Comparison of ENCODE assay signal across 15 cellular contexts in the genomic region with DNA sequence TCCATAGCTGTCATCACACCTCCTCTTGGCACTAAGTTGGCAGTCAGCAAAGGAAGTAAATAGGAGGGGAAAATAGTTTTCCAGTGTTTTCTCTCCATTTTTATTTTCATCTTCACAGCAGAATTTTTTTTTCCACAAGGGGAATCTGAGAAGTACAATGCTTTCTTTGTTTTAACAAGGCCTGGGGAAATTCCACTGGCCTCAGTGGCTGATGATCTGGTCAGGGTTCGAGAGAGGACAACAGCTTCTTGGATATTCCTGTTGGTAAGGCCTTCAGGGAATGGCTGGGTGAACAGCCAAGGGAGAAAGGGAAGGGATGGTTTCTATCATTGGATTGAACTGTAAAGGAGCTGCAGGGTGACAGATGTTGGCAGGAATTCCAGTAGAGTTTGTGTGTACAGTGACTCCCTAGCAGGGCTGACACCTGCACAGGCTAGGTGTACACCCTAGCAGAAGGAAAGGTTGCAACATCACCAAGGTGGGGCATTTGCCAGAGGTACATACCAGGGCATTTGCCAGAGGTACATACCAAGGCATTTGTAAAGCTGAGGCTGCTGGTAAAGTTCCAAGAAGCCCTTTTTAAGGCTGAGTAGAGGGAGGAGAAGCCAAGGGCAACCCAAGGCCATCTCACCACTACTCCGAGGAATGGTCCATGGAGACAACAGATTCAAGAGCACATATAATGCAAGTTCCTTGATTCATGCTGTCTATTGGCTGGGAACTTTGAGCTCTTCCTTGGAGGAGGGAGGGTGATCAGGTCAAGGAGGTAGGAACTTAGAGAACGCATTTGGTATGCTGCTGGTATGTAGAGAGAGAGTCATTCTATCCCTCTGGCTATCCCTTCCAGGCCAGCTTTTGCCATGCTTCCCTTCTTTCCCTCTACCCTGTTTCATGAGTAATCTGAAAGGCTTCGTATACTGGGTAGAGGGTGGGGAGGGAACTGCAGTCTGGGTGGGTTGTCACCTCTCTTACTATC. TPM values are rescaled to one million over a fixed set of nuclear protein-coding genes. Genes with fewer than 3 reads are reported as not detected.
DNase-seq lines count a peak whose midpoint lies in the region; TF ChIP-seq lines count a peak whose summit lies in the region.
"Had no signal": no experiment of that assay in that cellular context is flagged by ENCODE, and none has a peak within 500 bp of the region (broad histone marks: within the 10 kb centered on the region; RNA-seq: fewer than 3 reads in every experiment).

No MANE protein-coding gene starts in this region.

- H2AK5ac ChIP-seq in trophoblast cell (ENCODE audit: low read length): no peak overlapping the region

- peak overlapping the region; percentile 2 for H3K4me2 ChIP-seq in trophoblast cell (ENCODE audit: low read length)

- TF ChIP-seq EP300 in suprapubic skin (IDR thresholded peaks at IDR 0.05): no peak

- H3K4me3 ChIP-seq in trophoblast cell (ENCODE audit: low read depth, low read length) (no peak overlapping the region), suprapubic skin (no peak overlapping the region)

- H3K36me3 ChIP-seq in trophoblast cell (ENCODE audit: control insufficient read depth in 1 of 2, insufficient read depth in 2 of 2, low read length in 2 of 2): no peaks in the 10 kb centered on the region
- H3K36me3 ChIP-seq in suprapubic skin: no peaks in the 10 kb centered on the region

- peak overlapping the region; percentile 45 for H2BK5ac ChIP-seq in trophoblast cell (ENCODE audit: low read depth, low read length, poor library complexity)

- TF ChIP-seq CTCF in HFFc6 (IDR thresholded peaks at IDR 0.05) (no peak), RWPE1 (conservative IDR thresholded peaks at IDR 0.05; ENCODE audit: low read depth) (no peak), suprapubic skin (IDR thresholded peaks at IDR 0.05) (no peak)

- POLR2A ChIA-PET in RWPE1 (lab: Yijun Ruan, JAX; ENCODE audit: low non-redundant PET): no interaction called here

- H3K27ac ChIP-seq in RWPE1 (no peak overlapping the region), trophoblast cell (ENCODE audit: low read depth, low read length) (peak overlapping the region; percentile 48), suprapubic skin (no peak overlapping the region)

- DNase-seq in HFFc6: peak; percentile 6
- peak; percentile 60 for DNase-seq in RWPE1 (ENCODE audit: low spot score)
- DNase-seq in foreskin melanocyte: peak; percentile 79
- peak; percentile 95 for DNase-seq in trophoblast cell
- no peak for DNase-seq in NCI-H446 (lab: John Stamatoyannopoulos, UW)
- DNase-seq in activated gamma-delta T cell treated with Interleukin-2 at 50 U/mL for 16 hours: no peak
- DNase-seq in HK-2 (ENCODE audit: unreplicated experiment): no peak
- DNase-seq in suprapubic skin (ENCODE audit: low spot score in 2 of 2): no peak
- DNase-seq: activated effector memory CD4-positive, alpha-beta T cell treated with anti-CD3 and anti-CD28 coated beads, Interleukin-2, amount 50 U/mL, for 16 hours; GOT3; NCI-H1694 treated with DMSO at 0.1 percent for 48 hours; NCI-H524 treated with DMSO at 0.1 percent for 48 hours; stimulated activated CD4-positive, alpha-beta T cell treated with anti-CD3 and anti-CD28 coated beads, Interleukin-2, amount 100 ng/mL, for 24 hours had no signal

- H4K12ac ChIP-seq in trophoblast cell (ENCODE audit: low read depth, low read length): no peak overlapping the region

- WGBS in trophoblast cell (ENCODE audit: extremely low coverage, insufficient coverage, insufficient read length): no CpG with 5 or more reads among the region's 4 CpGs
- 49% methylated on average over 4 of the region's 4 CpGs for WGBS in suprapubic skin

- H3K4ac ChIP-seq in trophoblast cell (ENCODE audit: low read depth, low read length): no peak overlapping the region

- no peak overlapping the region; the same call in 1 of the 2 replicates for H3K27ac Mint-ChIP-seq in HFFc6

- CTCF ChIA-PET in RWPE1 (lab: Yijun Ruan, JAX): interaction anchor here (0.6 kb wide), 1 partner anchor 135 kb away, joined by 3 read pairs; no protein-coding TSS in a partner anchor

- H3K9ac ChIP-seq in trophoblast cell (ENCODE audit: low read length): no peak overlapping the region

- peaks cover 60% of the 10 kb centered on the region for H3K4me1 Mint-ChIP-seq in HFFc6 (ENCODE audit: low read depth)

- TF ChIP-seq POLR2A in suprapubic skin (IDR thresholded peaks at IDR 0.05): no peak

- H3K23ac ChIP-seq in trophoblast cell (ENCODE audit: low read length): no peak overlapping the region

- H3K79me2 ChIP-seq in trophoblast cell (ENCODE audit: control insufficient read depth, insufficient read depth, low read length, poor library complexity): no peaks in the 10 kb centered on the region

- peak overlapping the region; percentile 21 for H3K14ac ChIP-seq in trophoblast cell (ENCODE audit: low read length)

- no peak overlapping the region for H3K4me3 Mint-ChIP-seq in HFFc6

- H3K36me3 Mint-ChIP-seq in HFFc6 (ENCODE audit: low read depth): no peaks in the 10 kb centered on the region

- H2AFZ ChIP-seq in trophoblast cell (ENCODE audit: insufficient read depth, low read length, poor library complexity): no peak overlapping the region

- no peak overlapping the region for H3K18ac ChIP-seq in trophoblast cell (ENCODE audit: low read length)

- peak overlapping the region; percentile 44 for H2BK120ac ChIP-seq in trophoblast cell (ENCODE audit: insufficient read depth, low read length, poor library complexity)

- peaks cover 19% of the 10 kb centered on the region for H3K79me1 ChIP-seq in trophoblast cell (ENCODE audit: low read length)

- H3K4me1 ChIP-seq in trophoblast cell (ENCODE audit: control insufficient read depth in 1 of 2, insufficient read depth in 2 of 2, low read length in 2 of 2) (peaks cover 35 to 38% of the 10 kb centered on the region in 2 experiments), suprapubic skin (peaks cover 20% of the 10 kb centered on the region)

- H4K8ac ChIP-seq in trophoblast cell (ENCODE audit: low read depth, low read length): no peak overlapping the region

- H3K9me3 ChIP-seq in trophoblast cell (ENCODE audit: insufficient read depth, low read depth, low read length) (no peaks in the 10 kb centered on the region), suprapubic skin (no peaks in the 10 kb centered on the region)

- H3K27me3 Mint-ChIP-seq in HFFc6 (ENCODE audit: insufficient read depth): peaks cover 2% of the 10 kb centered on the region; the same call in 1 of the 2 replicates

- peak overlapping the region; percentile 34 for H4K91ac ChIP-seq in trophoblast cell (ENCODE audit: low read depth, low read length)

- H3K9me3 Mint-ChIP-seq in HFFc6: no peaks in the 10 kb centered on the region

- H2BK12ac ChIP-seq in trophoblast cell (ENCODE audit: low read length): no peak overlapping the region

- H3K27me3 ChIP-seq in trophoblast cell (ENCODE audit: insufficient read depth, low read length) (no peaks in the 10 kb centered on the region), suprapubic skin (peaks cover 6% of the 10 kb centered on the region)

RNA-seq across cellular contexts. Expression of gene GJA5, which starts 3.1 kb away (rescaled TPM):
- 10 to 100 TPM; 17.6 to 25.7 (median 20.2) TPM for total RNA-seq in HFFc6 (2021; fragmentation: NEBNext Ultra II Directional; extraction: Animal tissue kit (Norgen Biotek cat#: 25700))
- polyA plus RNA-seq in trophoblast cell (2013): 32.7 and 38.5 TPM in 2 replicates
- total RNA-seq in suprapubic skin: 10 to 100 TPM in 1 of 4 donors, 1 to 10 TPM in 3; 1.8 to 11.7 (median 3.6) TPM
- total RNA-seq: T-helper 1 cell treated with Interleukin-12 subunit alpha and Interleukin-12 subunit beta and Interleukin-4 antibody, amounts not matched to agents 30 ng/mL and 1 ng/mL, for 36 hours had no signal
- polyA plus RNA-seq: neural cell had no signal

Comparison
In these comparisons a context has a peak if more than half of its experiments do, and no peak if none do; other contexts are left out.
1. DNase-seq: peak in HFFc6 (single experiment), RWPE1 (single experiment), foreskin melanocyte (single experiment) and trophoblast cell (2 of 2); none in NCI-H446 (0 of 2), activated gamma-delta T cell treated with Interleukin-2 at 50 U/mL for 16 hours (single experiment), HK-2 (single experiment) and suprapubic skin (0 of 2).